Comparison of ENCODE assay signal across 9 cellular contexts in genomic region chr9:94867842-94868312, GRCh38.
DNase-seq lines count a peak whose midpoint lies in the region; ATAC-seq, FAIRE-seq and TF ChIP-seq lines count a peak whose summit lies in the region.
"Had no signal": no experiment of that assay in that cellular context is flagged by ENCODE, and none has a peak within 500 bp of the region (broad histone marks: within the 10 kb centered on the region; RNA-seq: fewer than 3 reads in every experiment).

No MANE protein-coding gene starts in this region.

- H3K4me1 ChIP-seq in kidney (ENCODE audit: control insufficient read depth in 1 of 2, insufficient read depth in 1 of 2, low read depth in 1 of 2, low read length in 2 of 2) (peaks cover 27 to 28% of the 10 kb centered on the region in 2 donors), thoracic aorta (ENCODE audit: control insufficient read depth in 1 of 2, low read depth in 2 of 2) (peaks cover 32 to 90% of the 10 kb centered on the region in 2 donors)

- intact Hi-C loops in kidney (cut with DNase I) = no loop called here

- H3K27ac ChIP-seq in kidney (ENCODE audit: low read depth in 2 of 2, low read length in 2 of 2) (peak overlapping the region; percentile 93 to 95), thoracic aorta (peak overlapping the region; percentile 87 to 91)

- no peak for FAIRE-seq in kidney (lab: Jason Lieb, UNC)
- FAIRE-seq: frontal cortex had no signal

- no peaks in the 10 kb centered on the region for H3K36me3 ChIP-seq in kidney (ENCODE audit: control insufficient read depth in 1 of 2, insufficient read depth in 2 of 2, low read length in 2 of 2)
- H3K36me3 ChIP-seq in thoracic aorta = no peaks in the 10 kb centered on the region

- ATAC-seq in thoracic aorta (ENCODE audit: insufficient number of reproducible peaks, low FRiP score, low read depth) = no peak
- ATAC-seq in GM21526 (IDR thresholded peaks at IDR 0.05; ENCODE audit: low FRiP score, unreplicated experiment) = no peak

- TF ChIP-seq CTCF in kidney (IDR thresholded peaks at IDR 0.05; ENCODE audit: borderline replicate concordance, extremely low read depth, insufficient read depth) (no peak), thoracic aorta (IDR thresholded peaks at IDR 0.05) (no peak), GM13976 (IDR thresholded peaks at IDR 0.05; ENCODE audit: borderline replicate concordance, control extremely low read depth, extremely low read depth, insufficient read depth, missing control alignments) (no peak)

- H3K4me3 ChIP-seq in kidney (ENCODE audit: low read length in 2 of 2) (peak overlapping the region in 1 of 2 donors; percentile 7), thoracic aorta (peak overlapping the region; percentile 40)

- H3K9me3 ChIP-seq in kidney (ENCODE audit: control insufficient read depth in 1 of 2, low read length in 2 of 2) = no peaks in the 10 kb centered on the region
- H3K9me3 ChIP-seq in thoracic aorta = no peaks in the 10 kb centered on the region

- H3K9ac ChIP-seq in kidney (ENCODE audit: low read length in 2 of 2) = peak overlapping the region; percentile 13 to 75

- no peaks in the 10 kb centered on the region for H3K27me3 ChIP-seq in thoracic aorta (replicated peaks; ENCODE audit: insufficient read depth)

- in situ Hi-C loops in GM13976 (cut with MboI; ENCODE audit: low sequenced_read_pairs, unreplicated experiment) = no loop called here

- peak; percentile 91 for DNase-seq in HT1080 (ENCODE audit: low read depth)
- peak; percentile 91 for DNase-seq in astrocyte of the hippocampus (ENCODE audit: low read depth, low spot score)
- no peak for DNase-seq in kidney
- no peak for DNase-seq in thoracic aorta (ENCODE audit: low spot score)
- DNase-seq in NAMALWA (ENCODE audit: low spot score) = no peak
- no peak for DNase-seq in GM13976 (ENCODE audit: low spot score)
- no peak for DNase-seq in GM19238 (ENCODE audit: insufficient read length, low spot score)

Comparison
In these comparisons a context has a peak if more than half of its experiments do, and no peak if none do; other contexts are left out.
1. DNase-seq: peak in HT1080 (single experiment) and astrocyte of the hippocampus (single experiment); none in kidney (single experiment), thoracic aorta (single experiment), NAMALWA (single experiment), GM13976 (single experiment) and GM19238 (single experiment).